ENCODE assay signal across 1 cellular context in genomic region chr18:7158201-7158600, GRCh38.
TF ChIP-seq lines count a peak whose summit lies in the region.

No MANE protein-coding gene starts in this region.

TF ChIP-seq in IMR-90, 13 proteins besides CTCF, POLR2A, EP300 and RAD21 (continued from another document):
- TF ChIP-seq, protein P1, sequence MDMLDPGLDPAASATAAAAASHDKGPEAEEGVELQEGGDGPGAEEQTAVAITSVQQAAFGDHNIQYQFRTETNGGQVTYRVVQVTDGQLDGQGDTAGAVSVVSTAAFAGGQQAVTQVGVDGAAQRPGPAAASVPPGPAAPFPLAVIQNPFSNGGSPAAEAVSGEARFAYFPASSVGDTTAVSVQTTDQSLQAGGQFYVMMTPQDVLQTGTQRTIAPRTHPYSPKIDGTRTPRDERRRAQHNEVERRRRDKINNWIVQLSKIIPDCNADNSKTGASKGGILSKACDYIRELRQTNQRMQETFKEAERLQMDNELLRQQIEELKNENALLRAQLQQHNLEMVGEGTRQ (IDR thresholded peaks at IDR 0.05; ENCODE audit: low read depth, low read length), result no peak
- TF ChIP-seq FOS (IDR thresholded peaks at IDR 0.05; ENCODE audit: low read depth, low read length) (peak; percentile 28; the same call in 1 of the 2 replicates), BHLHE40 (IDR thresholded peaks at IDR 0.05; ENCODE audit: low read depth, low read length) (peak; percentile 37; the same call in 1 of the 2 replicates)
